In genomic region chr2:86194751-86195054, GRCh38 we compare ENCODE assay signal across 8 cellular contexts. TPM values are rescaled to one million over a fixed set of nuclear protein-coding genes. Genes with fewer than 3 reads are reported as not detected.
DNase-seq lines count a peak whose midpoint lies in the region; ATAC-seq and TF ChIP-seq lines count a peak whose summit lies in the region.

No MANE protein-coding gene starts in this region.

- H3K4me1 ChIP-seq in right atrium auricular region: peaks cover 0 to 58% of the 10 kb centered on the region in 2 donors

- H3K36me3 ChIP-seq in right atrium auricular region: peaks cover 3% of the 10 kb centered on the region

- H3K4me3 ChIP-seq in right atrium auricular region: peak overlapping the region; percentile 94 to 97

- H3K9me3 ChIP-seq in right atrium auricular region: no peaks in the 10 kb centered on the region

- H3K27ac Mint-ChIP-seq in activated CD4-positive, alpha-beta T cell treated with anti-CD3 and anti-CD28 coated beads for 36 hours: peak overlapping the region; percentile 92
- peak overlapping the region; percentile 90 for H3K27ac Mint-ChIP-seq in activated B cell treated with CpG ODN at 0.5 μM for 24 hours

- H3K4me3 Mint-ChIP-seq in activated CD4-positive, alpha-beta T cell treated with anti-CD3 and anti-CD28 coated beads for 36 hours: peak overlapping the region; percentile 81
- peak overlapping the region; percentile 91 for H3K4me3 Mint-ChIP-seq in activated B cell treated with CpG ODN at 0.5 μM for 24 hours

- no peaks in the 10 kb centered on the region for H3K27me3 ChIP-seq in right atrium auricular region

- intact Hi-C loops in activated CD4-positive, alpha-beta T cell treated with anti-CD3 and anti-CD28 coated beads for 36 hours (cut with DNase I, micrococcal nuclease): loop anchor here (1.0 to 10.0 kb wide), 11 partner anchors 89 to 866 kb away; partner anchors contain the start of genes POLR1A (in 2 of the 2), ST3GAL5 (in 2 of the 2), CAPG (in 1 of the 2) and CHMP3 (in 1 of the 2)
- intact Hi-C loops in activated B cell treated with CpG ODN at 0.5 μM for 24 hours (cut with micrococcal nuclease): loop anchor here (1.0 to 10.0 kb wide), 10 partner anchors 9 to 867 kb away; partner anchors contain the start of genes C2orf68, CAPG, PTCD3 and SH2D6
- intact Hi-C loops in sciatic nerve (cut with DNase I): loop anchor here (10.0 kb wide), 1 partner anchor 1730 kb away; no protein-coding TSS in a partner anchor

- ATAC-seq in activated CD4-positive, alpha-beta T cell treated with anti-CD3 and anti-CD28 coated beads for 36 hours: no peak
- ATAC-seq in activated B cell treated with CpG ODN at 0.5 μM for 24 hours (ENCODE audit: low read depth) (no peak), sciatic nerve (no peak), GM19035 (IDR thresholded peaks at IDR 0.05; ENCODE audit: unreplicated experiment) (no peak)

- no peaks in the 10 kb centered on the region for H3K9me3 Mint-ChIP-seq in activated CD4-positive, alpha-beta T cell treated with anti-CD3 and anti-CD28 coated beads for 36 hours (ENCODE audit: low read depth)
- no peaks in the 10 kb centered on the region for H3K9me3 Mint-ChIP-seq in activated B cell treated with CpG ODN at 0.5 μM for 24 hours

- H3K27me3 Mint-ChIP-seq in activated CD4-positive, alpha-beta T cell treated with anti-CD3 and anti-CD28 coated beads for 36 hours: no peaks in the 10 kb centered on the region
- no peaks in the 10 kb centered on the region for H3K27me3 Mint-ChIP-seq in activated B cell treated with CpG ODN at 0.5 μM for 24 hours

- TF ChIP-seq CTCF in activated B cell treated with CpG ODN at 0.5 μM for 24 hours (IDR thresholded peaks at IDR 0.05) (no peak), right atrium auricular region (IDR thresholded peaks at IDR 0.05) (no peak), GM10266 (IDR thresholded peaks at IDR 0.05; ENCODE audit: control insufficient read depth, insufficient read depth, low read depth, missing control alignments) (no peak)

- CTCF ChIA-PET in activated CD4-positive, alpha-beta T cell treated with anti-CD3 and anti-CD28 coated beads for 36 hours (lab: Charles Lee): interaction anchor here (0.6 to 2.1 kb wide), 8 partner anchors 9 to 214 kb away, joined by 3 to 10 read pairs (median 4); partner anchors contain the start of gene PTCD3
- CTCF ChIA-PET in activated B cell treated with CpG ODN at 0.5 μM for 24 hours (lab: Charles Lee): interaction anchor here (1.0 kb wide), 1 partner anchor 13 kb away, joined by 3 read pairs; no protein-coding TSS in a partner anchor

- peak overlapping the region; percentile 100 for H3K27ac ChIP-seq in right atrium auricular region

- peaks cover 36% of the 10 kb centered on the region for H3K36me3 Mint-ChIP-seq in activated CD4-positive, alpha-beta T cell treated with anti-CD3 and anti-CD28 coated beads for 36 hours (ENCODE audit: low read depth)
- peaks cover 29% of the 10 kb centered on the region for H3K36me3 Mint-ChIP-seq in activated B cell treated with CpG ODN at 0.5 μM for 24 hours (ENCODE audit: low read depth)

- POLR2A ChIA-PET in activated CD4-positive, alpha-beta T cell treated with anti-CD3 and anti-CD28 coated beads for 36 hours (lab: Charles Lee): interaction anchor here (1.9 to 2.4 kb wide), 2 partner anchors 9 to 88 kb away, joined by 5 to 12 read pairs; partner anchors contain the start of gene PTCD3
- POLR2A ChIA-PET in activated B cell treated with CpG ODN at 0.5 μM for 24 hours (lab: Charles Lee): interaction anchor here (0.7 to 3.5 kb wide), 13 partner anchors 9 to 757 kb away, joined by 3 to 38 read pairs (median 7); partner anchors contain the start of genes KDM3A, POLR1A and PTCD3

- peaks cover 48% of the 10 kb centered on the region for H3K4me1 Mint-ChIP-seq in activated CD4-positive, alpha-beta T cell treated with anti-CD3 and anti-CD28 coated beads for 36 hours
- peaks cover 58% of the 10 kb centered on the region for H3K4me1 Mint-ChIP-seq in activated B cell treated with CpG ODN at 0.5 μM for 24 hours

- no peak for DNase-seq in activated CD4-positive, alpha-beta T cell treated with anti-CD3 and anti-CD28 coated beads for 36 hours
- no peak for DNase-seq in activated CD4-positive, alpha-beta T cell treated with anti-CD3 and anti-CD28 coated beads, Interleukin-2, amount 50 U/mL, for 4 hours
- DNase-seq in activated B cell treated with CpG ODN at 0.5 μM for 24 hours (no peak), right atrium auricular region (ENCODE audit: low spot score) (no peak), sciatic nerve (ENCODE audit: low spot score) (peak; percentile 95), GM10266 (ENCODE audit: extremely low spot score) (no peak), NCI-H446 (lab: John Stamatoyannopoulos, UW) (no peak)

RNA-seq across cellular contexts. Expression of gene IMMT, which starts 0.6 kb away (rescaled TPM):
- total RNA-seq in activated CD4-positive, alpha-beta T cell treated with anti-CD3 and anti-CD28 coated beads for 36 hours: 100 to 1,000 TPM; 172 to 182 TPM
- total RNA-seq in activated B cell treated with CpG ODN at 0.5 μM for 24 hours: 90.3 and 93.0 TPM in 2 replicates
- 100 to 1,000 TPM; 104 to 177 TPM for total RNA-seq in right atrium auricular region
- total RNA-seq in sciatic nerve: 60.0 TPM

RNA-seq across cellular contexts. Expression of gene MRPL35, which starts 4.6 kb away (rescaled TPM):
- total RNA-seq in activated CD4-positive, alpha-beta T cell treated with anti-CD3 and anti-CD28 coated beads for 36 hours: 10 to 100 TPM; 83.2 to 93.2 TPM
- 35.1 and 37.4 TPM in 2 replicates for total RNA-seq in activated B cell treated with CpG ODN at 0.5 μM for 24 hours
- 10 to 100 TPM; 36.0 to 53.5 TPM for total RNA-seq in right atrium auricular region
- total RNA-seq in sciatic nerve: 21.5 TPM
